Comparison of ENCODE assay signal across 11 cellular contexts in genomic region chr11:2772544-2773031, GRCh38.
DNase-seq lines count a peak whose midpoint lies in the region; ATAC-seq, FAIRE-seq and TF ChIP-seq lines count a peak whose summit lies in the region.
"Had no signal": no experiment of that assay in that cellular context is flagged by ENCODE, and none has a peak within 500 bp of the region (broad histone marks: within the 10 kb centered on the region; RNA-seq: fewer than 3 reads in every experiment).

No MANE protein-coding gene starts in this region.

- H2BK20ac ChIP-seq in H1 (ENCODE audit: low read length) = no peak overlapping the region

- H3K27me3 Mint-ChIP-seq in T-helper 17 cell = no peaks in the 10 kb centered on the region
- H3K27me3 Mint-ChIP-seq: B cell had no signal

- H2BK15ac ChIP-seq in H1 (ENCODE audit: low read length) = peak overlapping the region; percentile 81; the same call in 1 of the 2 replicates

- no peaks in the 10 kb centered on the region for H3K79me2 ChIP-seq in H1 (ENCODE audit: control insufficient read depth in 1 of 2, insufficient read depth in 2 of 2, low read length in 2 of 2)

- no peak overlapping the region for H3K56ac ChIP-seq in H1 (replicated peaks; ENCODE audit: insufficient read length, low read depth, low read length)

- no peak overlapping the region for H2BK12ac ChIP-seq in H1 (ENCODE audit: low read depth, low read length)

- CTCF ChIA-PET in H1 (lab: Charles Lee; ENCODE audit: partially characterized antibody) = interaction anchor here (0.9 kb wide), 1 partner anchor 57 kb away, joined by 3 read pairs; no protein-coding TSS in a partner anchor

- no peak overlapping the region for H3K27ac Mint-ChIP-seq in T-helper 17 cell
- no peak overlapping the region for H3K27ac Mint-ChIP-seq in stimulated activated effector memory CD8-positive, alpha-beta T cell treated with anti-CD3 and anti-CD28 coated beads, Interleukin-12 subunit alpha, Interleukin-12 subunit beta, amount 100 ng/mL, for 72 hours
- H3K27ac Mint-ChIP-seq: B cell had no signal

- H3K23ac ChIP-seq in H1 (ENCODE audit: insufficient read length) = no peak overlapping the region

- DNase-seq in activated gamma-delta T cell treated with Interleukin-2 at 50 U/mL for 16 hours (peak; percentile 5), activated gamma-delta T cell (lab: John Stamatoyannopoulos, UW) (no peak), T-helper 17 cell (peak in 1 of 3 donors; percentile 2), H1 (ENCODE audit: low read depth in 1 of 2, low spot score in 2 of 2) (no peak), T-helper 9 cell (no peak), NCI-H69 (lab: John Stamatoyannopoulos, UW) (no peak)
- no peak for DNase-seq in stimulated activated effector memory CD8-positive, alpha-beta T cell treated with anti-CD3 and anti-CD28 coated beads, Interleukin-12 subunit alpha, Interleukin-12 subunit beta, amount 100 ng/mL, for 72 hours (ENCODE audit: low spot score in 2 of 2)
- DNase-seq: gastrocnemius medialis had no signal

- FAIRE-seq in H1 (lab: Jason Lieb, UNC) = no peak

- H4K20me1 ChIP-seq in H1 (replicated peaks in 1 of 2; ENCODE audit: control insufficient read depth in 1 of 2, insufficient read depth in 2 of 2, low read length in 2 of 2) = no peaks in the 10 kb centered on the region

- H3K9me3 Mint-ChIP-seq in stimulated activated effector memory CD8-positive, alpha-beta T cell treated with anti-CD3 and anti-CD28 coated beads, Interleukin-12 subunit alpha, Interleukin-12 subunit beta, amount 100 ng/mL, for 72 hours = no peaks in the 10 kb centered on the region

- H3K4ac ChIP-seq in H1 (replicated peaks; ENCODE audit: insufficient read length, low read depth, low read length) = no peak overlapping the region

- H3K4me3 ChIP-seq in H1 (ENCODE audit: extremely low read depth in 1 of 4, insufficient read depth in 2 of 4, low read depth in 3 of 4, low read length in 4 of 4) = no peak overlapping the region
- H3K4me3 ChIP-seq: gastrocnemius medialis, sigmoid colon had no signal

- no peak overlapping the region for H3K4me3 Mint-ChIP-seq in T-helper 17 cell
- no peak overlapping the region for H3K4me3 Mint-ChIP-seq in stimulated activated effector memory CD8-positive, alpha-beta T cell treated with anti-CD3 and anti-CD28 coated beads, Interleukin-12 subunit alpha, Interleukin-12 subunit beta, amount 100 ng/mL, for 72 hours
- H3K4me3 Mint-ChIP-seq: B cell had no signal

- H3K4me2 ChIP-seq in H1 (ENCODE audit: insufficient read depth in 1 of 2, low read depth in 2 of 2, low read length in 2 of 2) = no peak overlapping the region

- H3K27ac ChIP-seq in H1 (ENCODE audit: low read depth, low read length) = no peak overlapping the region
- H3K27ac ChIP-seq: gastrocnemius medialis, sigmoid colon had no signal

- ATAC-seq in T-helper 17 cell = peak; percentile 72
- peak; percentile 87 for ATAC-seq in stimulated activated effector memory CD8-positive, alpha-beta T cell treated with anti-CD3 and anti-CD28 coated beads, Interleukin-12 subunit alpha, Interleukin-12 subunit beta, amount 100 ng/mL, for 72 hours
- no peak for ATAC-seq in GM19397 (IDR thresholded peaks at IDR 0.05; ENCODE audit: unreplicated experiment)
- ATAC-seq: gastrocnemius medialis had no signal

- H3K36me3 Mint-ChIP-seq in T-helper 17 cell (ENCODE audit: low read depth) = peaks cover 2% of the 10 kb centered on the region
- no peaks in the 10 kb centered on the region for H3K36me3 Mint-ChIP-seq in stimulated activated effector memory CD8-positive, alpha-beta T cell treated with anti-CD3 and anti-CD28 coated beads, Interleukin-12 subunit alpha, Interleukin-12 subunit beta, amount 100 ng/mL, for 72 hours

- no peak for TF ChIP-seq CTCF in H1 (IDR thresholded peaks at IDR 0.05; ENCODE audit: control extremely low read depth in 1 of 3, insufficient read depth in 1 of 3, low read depth in 1 of 3, low read length in 3 of 3)

- no peak overlapping the region for H2AK5ac ChIP-seq in H1 (ENCODE audit: low read depth, low read length)

- H3K4me1 ChIP-seq in H1 (replicated peaks in 1 of 4; ENCODE audit: control insufficient read depth in 3 of 4, insufficient read depth in 4 of 4, low read length in 3 of 4) = peaks cover 0 to 6% (median 2%) of the 10 kb centered on the region in 4 experiments; a peak in 2 of 7 replicates
- H3K4me1 ChIP-seq: gastrocnemius medialis had no signal

- POLR2A ChIA-PET in H1 (lab: Charles Lee; ENCODE audit: partially characterized antibody) = no interaction called here

- H2BK120ac ChIP-seq in H1 (replicated peaks; ENCODE audit: low read depth, low read length) = no peak overlapping the region

- H3K9ac ChIP-seq in H1 (replicated peaks in 1 of 4; ENCODE audit: extremely low read depth in 1 of 4, low read depth in 3 of 4, low read length in 3 of 4) = no peak overlapping the region

- no peak overlapping the region for H3K14ac ChIP-seq in H1 (ENCODE audit: insufficient read length)

- H3K4me1 Mint-ChIP-seq in T-helper 17 cell = peaks cover 25% of the 10 kb centered on the region
- H3K4me1 Mint-ChIP-seq in stimulated activated effector memory CD8-positive, alpha-beta T cell treated with anti-CD3 and anti-CD28 coated beads, Interleukin-12 subunit alpha, Interleukin-12 subunit beta, amount 100 ng/mL, for 72 hours = peaks cover 26% of the 10 kb centered on the region
- H3K4me1 Mint-ChIP-seq: B cell had no signal

- no peak for TF ChIP-seq EP300 in H1 (IDR thresholded peaks at IDR 0.05; ENCODE audit: borderline replicate concordance in 1 of 2, low read depth in 2 of 2, low read length in 2 of 2)

- H4K91ac ChIP-seq in H1 (replicated peaks; ENCODE audit: insufficient read length, low read length) = no peak overlapping the region

- H3K36me3 ChIP-seq in H1 (ENCODE audit: control insufficient read depth in 2 of 4, insufficient read depth in 4 of 4, low read length in 3 of 4) = no peaks in the 10 kb centered on the region
- H3K36me3 ChIP-seq: gastrocnemius medialis, sigmoid colon had no signal

- H3K23me2 ChIP-seq in H1 (ENCODE audit: low read depth, low read length) = no peaks in the 10 kb centered on the region

- no peak overlapping the region for H2BK5ac ChIP-seq in H1 (ENCODE audit: low read depth, low read length)

- H4K8ac ChIP-seq in H1 (ENCODE audit: extremely low read depth, insufficient read depth, low read length) = no peak overlapping the region

- H3K18ac ChIP-seq in H1 (ENCODE audit: extremely low read depth, low read length) = no peak overlapping the region

- no peak overlapping the region for H2AFZ ChIP-seq in H1 (ENCODE audit: low read length)

- H3K79me1 ChIP-seq in H1 (ENCODE audit: low read depth, low read length) = no peaks in the 10 kb centered on the region

- H3K9me3 ChIP-seq in T-helper 17 cell (ENCODE audit: control insufficient read depth, low read length, poor library complexity, severe bottlenecking) = no peaks in the 10 kb centered on the region
- no peaks in the 10 kb centered on the region for H3K9me3 ChIP-seq in H1 (ENCODE audit: insufficient read depth in 2 of 2, low read depth in 1 of 2, low read length in 1 of 2)
- H3K9me3 ChIP-seq: gastrocnemius medialis, sigmoid colon had no signal

- H4K5ac ChIP-seq in H1 (ENCODE audit: insufficient read length, low read depth, low read length) = no peak overlapping the region

- WGBS in H1 (ENCODE audit: extremely low coverage in 1 of 2, insufficient coverage in 1 of 2, insufficient read length in 1 of 2, insufficient replicate concordance in 2 of 2, low coverage in 1 of 2, low lambda C conversion rate in 2 of 2, missing lambda C conversion rate in 1 of 2), 2 experiments = 88% methylated on average over 7 of the region's 7 CpGs; no CpG with 5 or more reads in 1 of the 2 experiments

- TF ChIP-seq RAD21 in H1 (IDR thresholded peaks at IDR 0.05 in 1 of 2, conservative IDR thresholded peaks at IDR 0.05 in 1 of 2; ENCODE audit: low read depth in 2 of 2, low read length in 2 of 2) = no peak

- TF ChIP-seq POLR2A in H1 (IDR thresholded peaks at IDR 0.05; ENCODE audit: control extremely low read depth in 1 of 2, low read depth in 2 of 2, low read length in 2 of 2) = no peak

- H3K27me3 ChIP-seq in H1 (replicated peaks in 1 of 4; ENCODE audit: control insufficient read depth in 3 of 4, extremely low read depth in 1 of 4, insufficient read depth in 3 of 4, low read length in 3 of 4) = peaks cover 7 to 49% (median 31%) of the 10 kb centered on the region in 4 experiments
- H3K27me3 ChIP-seq: gastrocnemius medialis, sigmoid colon had no signal

TF ChIP-seq in H1, 55 proteins besides CTCF, POLR2A, EP300 and RAD21 (continues in another document):
- no peak for TF ChIP-seq SIN3A (conservative IDR thresholded peaks at IDR 0.05 in 1 of 2, IDR thresholded peaks at IDR 0.05 in 1 of 2; ENCODE audit: low read depth in 1 of 2, low read length in 2 of 2)
- TF ChIP-seq NRF1 (IDR thresholded peaks at IDR 0.05; ENCODE audit: low read depth, low read length) = no peak
- TF ChIP-seq POU5F1 (IDR thresholded peaks at IDR 0.05; ENCODE audit: low read depth, low read length) = no peak
- no peak for TF ChIP-seq TEAD4 (IDR thresholded peaks at IDR 0.05; ENCODE audit: low read depth, low read length)
- TF ChIP-seq CBX8 (IDR thresholded peaks at IDR 0.05; ENCODE audit: borderline replicate concordance, low read depth, low read length) = no peak
- no peak for TF ChIP-seq CEBPB (IDR thresholded peaks at IDR 0.05; ENCODE audit: low read depth, low read length)
- TF ChIP-seq SP1 (IDR thresholded peaks at IDR 0.05; ENCODE audit: low read depth, low read length) = no peak
- TF ChIP-seq ZNF274 (IDR thresholded peaks at IDR 0.05; ENCODE audit: borderline replicate concordance, extremely low read depth, low read length) = no peak
- no peak for TF ChIP-seq CREB1 (IDR thresholded peaks at IDR 0.05)
- no peak for TF ChIP-seq YY1 (IDR thresholded peaks at IDR 0.05; ENCODE audit: low read depth, low read length)
- TF ChIP-seq KDM5A (IDR thresholded peaks at IDR 0.05; ENCODE audit: low read length) = no peak
- TF ChIP-seq HDAC6 (IDR thresholded peaks at IDR 0.05; ENCODE audit: low read depth, low read length) = no peak
- no peak for TF ChIP-seq RNF2 (IDR thresholded peaks at IDR 0.05; ENCODE audit: borderline replicate concordance, low read depth, low read length, missing control alignments, poor library complexity, severe bottlenecking)
